ENCODE assay signal across 1 cellular context in the genomic region with DNA sequence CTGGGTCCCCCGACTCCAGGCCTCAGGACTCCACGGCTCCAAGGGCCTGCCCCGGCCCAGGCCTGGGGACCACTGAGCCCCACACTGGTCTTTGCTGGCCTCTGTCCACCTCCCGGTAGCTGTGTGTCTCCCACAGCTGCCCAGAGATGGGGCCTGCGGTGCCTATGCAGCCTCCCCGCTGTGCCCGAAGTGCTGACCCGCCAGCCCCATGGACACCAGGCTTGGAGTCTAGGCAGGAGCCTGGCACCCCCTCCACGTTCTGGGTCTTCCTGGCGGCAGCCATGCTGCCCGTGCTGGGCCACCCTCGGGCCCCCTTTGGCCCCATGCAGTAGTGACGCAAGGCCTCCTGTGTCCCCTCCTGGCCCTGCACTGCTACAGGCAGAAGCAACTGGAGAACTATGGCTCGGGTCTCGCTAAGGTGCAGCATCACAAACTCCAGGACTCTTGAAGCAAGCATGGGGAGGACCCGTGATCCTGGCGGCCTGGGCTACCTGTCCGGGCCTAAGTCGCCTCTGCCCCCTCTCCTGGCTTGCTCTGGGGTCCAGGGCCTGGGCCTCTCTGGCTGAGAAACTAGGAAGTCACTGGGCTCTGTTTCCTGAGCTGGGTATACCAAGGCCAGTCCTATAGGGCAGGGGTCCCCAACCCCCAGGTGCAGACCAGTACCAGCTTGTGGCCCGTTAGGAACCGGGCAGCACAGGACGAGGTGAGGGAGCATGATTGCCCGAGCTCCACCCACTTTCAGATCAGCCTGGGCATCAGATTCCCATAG.
A peak's percentile ranks its signal among the peaks of the same experiment; 100 is the strongest.
TF ChIP-seq lines count a peak whose summit lies in the region.

No MANE protein-coding gene starts in this region.

TF ChIP-seq in GM12878, 131 proteins besides CTCF, POLR2A, EP300 and RAD21:
- TF ChIP-seq, protein P1, sequence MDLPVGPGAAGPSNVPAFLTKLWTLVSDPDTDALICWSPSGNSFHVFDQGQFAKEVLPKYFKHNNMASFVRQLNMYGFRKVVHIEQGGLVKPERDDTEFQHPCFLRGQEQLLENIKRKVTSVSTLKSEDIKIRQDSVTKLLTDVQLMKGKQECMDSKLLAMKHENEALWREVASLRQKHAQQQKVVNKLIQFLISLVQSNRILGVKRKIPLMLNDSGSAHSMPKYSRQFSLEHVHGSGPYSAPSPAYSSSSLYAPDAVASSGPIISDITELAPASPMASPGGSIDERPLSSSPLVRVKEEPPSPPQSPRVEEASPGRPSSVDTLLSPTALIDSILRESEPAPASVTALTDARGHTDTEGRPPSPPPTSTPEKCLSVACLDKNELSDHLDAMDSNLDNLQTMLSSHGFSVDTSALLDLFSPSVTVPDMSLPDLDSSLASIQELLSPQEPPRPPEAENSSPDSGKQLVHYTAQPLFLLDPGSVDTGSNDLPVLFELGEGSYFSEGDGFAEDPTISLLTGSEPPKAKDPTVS (IDR thresholded peaks at IDR 0.05; ENCODE audit: low read depth, low read length): no peak
- TF ChIP-seq POLR2AphosphoS2 (IDR thresholded peaks at IDR 0.05; ENCODE audit: low read depth, low read length) (no peak), MYC (IDR thresholded peaks at IDR 0.05; ENCODE audit: insufficient read depth, insufficient read length, insufficient replicate concordance, low read length, severe bottlenecking) (peak; percentile 4), SRF (IDR thresholded peaks at IDR 0.05; ENCODE audit: low read depth in 2 of 2, low read length in 2 of 2) (no peak), SIN3A (IDR thresholded peaks at IDR 0.05; ENCODE audit: low read depth, low read length) (0 out of 2 replicates have a peak, but pooled peaks have one; percentile 35), HDGF (IDR thresholded peaks at IDR 0.05) (no peak), YBX1 (IDR thresholded peaks at IDR 0.05) (no peak), BCL11A (IDR thresholded peaks at IDR 0.05; ENCODE audit: low read depth, low read length) (no peak), ZBTB40 (IDR thresholded peaks at IDR 0.05; ENCODE audit: borderline replicate concordance) (peak; percentile 63), EED (IDR thresholded peaks at IDR 0.05; ENCODE audit: low read depth) (0 out of 2 replicates have a peak, but pooled peaks have one; percentile 2), MLLT1 (IDR thresholded peaks at IDR 0.05) (peak; percentile 99), YY1 (IDR thresholded peaks at IDR 0.05; ENCODE audit: low read depth, low read length) (0 out of 2 replicates have a peak, but pooled peaks have one; percentile 35), NFYA (IDR thresholded peaks at IDR 0.05; ENCODE audit: borderline replicate concordance, low read depth, low read length) (no peak)
